1 cellular context compared by ENCODE assay signal in the genomic region with DNA sequence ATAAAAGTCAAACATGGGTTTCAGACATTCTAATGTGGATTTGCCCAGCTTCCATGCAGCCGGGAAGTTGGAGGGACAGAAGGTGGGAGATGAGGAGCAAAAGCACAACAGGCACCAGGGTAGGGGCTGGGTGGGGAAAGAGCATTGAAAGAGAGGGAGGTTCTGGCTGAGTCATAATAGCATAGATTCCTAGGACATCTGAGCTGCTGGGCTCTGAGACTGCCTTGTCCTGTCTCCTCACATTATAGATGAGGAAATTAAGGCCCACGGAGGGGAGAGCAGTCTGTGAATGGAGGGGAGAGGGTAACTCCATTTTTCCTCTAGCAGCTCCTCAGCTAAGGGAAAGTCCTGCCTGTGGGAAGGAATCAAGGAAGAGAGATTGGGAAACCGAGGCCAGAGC.
TF ChIP-seq lines count a peak whose summit lies in the region.

No MANE protein-coding gene starts in this region.

TF ChIP-seq in WTC11, 78 proteins besides CTCF, POLR2A, EP300 and RAD21:
- TF ChIP-seq, protein P1, sequence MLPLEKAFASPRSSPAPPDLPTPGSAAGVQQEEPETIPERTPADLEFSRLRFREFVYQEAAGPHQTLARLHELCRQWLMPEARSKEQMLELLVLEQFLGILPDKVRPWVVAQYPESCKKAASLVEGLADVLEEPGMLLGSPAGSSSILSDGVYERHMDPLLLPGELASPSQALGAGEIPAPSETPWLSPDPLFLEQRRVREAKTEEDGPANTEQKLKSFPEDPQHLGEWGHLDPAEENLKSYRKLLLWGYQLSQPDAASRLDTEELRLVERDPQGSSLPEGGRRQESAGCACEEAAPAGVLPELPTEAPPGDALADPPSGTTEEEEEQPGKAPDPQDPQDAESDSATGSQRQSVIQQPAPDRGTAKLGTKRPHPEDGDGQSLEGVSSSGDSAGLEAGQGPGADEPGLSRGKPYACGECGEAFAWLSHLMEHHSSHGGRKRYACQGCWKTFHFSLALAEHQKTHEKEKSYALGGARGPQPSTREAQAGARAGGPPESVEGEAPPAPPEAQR (CRISPR knock-in tag; IDR thresholded peaks at IDR 0.05) = no peak
- TF ChIP-seq, protein P2, sequence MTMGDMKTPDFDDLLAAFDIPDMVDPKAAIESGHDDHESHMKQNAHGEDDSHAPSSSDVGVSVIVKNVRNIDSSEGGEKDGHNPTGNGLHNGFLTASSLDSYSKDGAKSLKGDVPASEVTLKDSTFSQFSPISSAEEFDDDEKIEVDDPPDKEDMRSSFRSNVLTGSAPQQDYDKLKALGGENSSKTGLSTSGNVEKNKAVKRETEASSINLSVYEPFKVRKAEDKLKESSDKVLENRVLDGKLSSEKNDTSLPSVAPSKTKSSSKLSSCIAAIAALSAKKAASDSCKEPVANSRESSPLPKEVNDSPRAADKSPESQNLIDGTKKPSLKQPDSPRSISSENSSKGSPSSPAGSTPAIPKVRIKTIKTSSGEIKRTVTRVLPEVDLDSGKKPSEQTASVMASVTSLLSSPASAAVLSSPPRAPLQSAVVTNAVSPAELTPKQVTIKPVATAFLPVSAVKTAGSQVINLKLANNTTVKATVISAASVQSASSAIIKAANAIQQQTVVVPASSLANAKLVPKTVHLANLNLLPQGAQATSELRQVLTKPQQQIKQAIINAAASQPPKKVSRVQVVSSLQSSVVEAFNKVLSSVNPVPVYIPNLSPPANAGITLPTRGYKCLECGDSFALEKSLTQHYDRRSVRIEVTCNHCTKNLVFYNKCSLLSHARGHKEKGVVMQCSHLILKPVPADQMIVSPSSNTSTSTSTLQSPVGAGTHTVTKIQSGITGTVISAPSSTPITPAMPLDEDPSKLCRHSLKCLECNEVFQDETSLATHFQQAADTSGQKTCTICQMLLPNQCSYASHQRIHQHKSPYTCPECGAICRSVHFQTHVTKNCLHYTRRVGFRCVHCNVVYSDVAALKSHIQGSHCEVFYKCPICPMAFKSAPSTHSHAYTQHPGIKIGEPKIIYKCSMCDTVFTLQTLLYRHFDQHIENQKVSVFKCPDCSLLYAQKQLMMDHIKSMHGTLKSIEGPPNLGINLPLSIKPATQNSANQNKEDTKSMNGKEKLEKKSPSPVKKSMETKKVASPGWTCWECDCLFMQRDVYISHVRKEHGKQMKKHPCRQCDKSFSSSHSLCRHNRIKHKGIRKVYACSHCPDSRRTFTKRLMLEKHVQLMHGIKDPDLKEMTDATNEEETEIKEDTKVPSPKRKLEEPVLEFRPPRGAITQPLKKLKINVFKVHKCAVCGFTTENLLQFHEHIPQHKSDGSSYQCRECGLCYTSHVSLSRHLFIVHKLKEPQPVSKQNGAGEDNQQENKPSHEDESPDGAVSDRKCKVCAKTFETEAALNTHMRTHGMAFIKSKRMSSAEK (CRISPR knock-in tag; IDR thresholded peaks at IDR 0.05; ENCODE audit: borderline replicate concordance) = no peak
- TF ChIP-seq, protein P3, sequence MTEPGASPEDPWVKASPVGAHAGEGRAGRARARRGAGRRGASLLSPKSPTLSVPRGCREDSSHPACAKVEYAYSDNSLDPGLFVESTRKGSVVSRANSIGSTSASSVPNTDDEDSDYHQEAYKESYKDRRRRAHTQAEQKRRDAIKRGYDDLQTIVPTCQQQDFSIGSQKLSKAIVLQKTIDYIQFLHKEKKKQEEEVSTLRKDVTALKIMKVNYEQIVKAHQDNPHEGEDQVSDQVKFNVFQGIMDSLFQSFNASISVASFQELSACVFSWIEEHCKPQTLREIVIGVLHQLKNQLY (CRISPR knock-in tag; IDR thresholded peaks at IDR 0.05) = no peak
- TF ChIP-seq, protein P4, sequence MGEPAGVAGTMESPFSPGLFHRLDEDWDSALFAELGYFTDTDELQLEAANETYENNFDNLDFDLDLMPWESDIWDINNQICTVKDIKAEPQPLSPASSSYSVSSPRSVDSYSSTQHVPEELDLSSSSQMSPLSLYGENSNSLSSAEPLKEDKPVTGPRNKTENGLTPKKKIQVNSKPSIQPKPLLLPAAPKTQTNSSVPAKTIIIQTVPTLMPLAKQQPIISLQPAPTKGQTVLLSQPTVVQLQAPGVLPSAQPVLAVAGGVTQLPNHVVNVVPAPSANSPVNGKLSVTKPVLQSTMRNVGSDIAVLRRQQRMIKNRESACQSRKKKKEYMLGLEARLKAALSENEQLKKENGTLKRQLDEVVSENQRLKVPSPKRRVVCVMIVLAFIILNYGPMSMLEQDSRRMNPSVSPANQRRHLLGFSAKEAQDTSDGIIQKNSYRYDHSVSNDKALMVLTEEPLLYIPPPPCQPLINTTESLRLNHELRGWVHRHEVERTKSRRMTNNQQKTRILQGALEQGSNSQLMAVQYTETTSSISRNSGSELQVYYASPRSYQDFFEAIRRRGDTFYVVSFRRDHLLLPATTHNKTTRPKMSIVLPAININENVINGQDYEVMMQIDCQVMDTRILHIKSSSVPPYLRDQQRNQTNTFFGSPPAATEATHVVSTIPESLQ (CRISPR knock-in tag; IDR thresholded peaks at IDR 0.05) = no peak
- TF ChIP-seq TEAD4 (CRISPR knock-in tag; IDR thresholded peaks at IDR 0.05) (no peak), NR1H2 (CRISPR knock-in tag; IDR thresholded peaks at IDR 0.05) (no peak), SP1 (CRISPR knock-in tag; conservative IDR thresholded peaks at IDR 0.05) (no peak), SMAD4 (CRISPR knock-in tag; IDR thresholded peaks at IDR 0.05) (no peak)
